In genomic region chr2:99565227-99565626, GRCh38 we compare ENCODE assay signal across 1 cellular context.
TF ChIP-seq lines count a peak whose summit lies in the region.

No MANE protein-coding gene starts in this region.

TF ChIP-seq in GM23338, 12 proteins besides CTCF, POLR2A, EP300 and RAD21 (continued from another document):
- TF ChIP-seq ZNF462 (CRISPR knock-in tag; IDR thresholded peaks at IDR 0.05) (no peak), EZH2phosphoT487 (IDR thresholded peaks at IDR 0.05; ENCODE audit: unreplicated experiment) (no peak), ETS1 (IDR thresholded peaks at IDR 0.05) (no peak), JUNB (IDR thresholded peaks at IDR 0.05; ENCODE audit: unreplicated experiment) (no peak), ZNF114 (CRISPR knock-in tag; IDR thresholded peaks at IDR 0.05) (no peak), ZNF331 (CRISPR knock-in tag; IDR thresholded peaks at IDR 0.05; ENCODE audit: low read depth) (no peak)
